8 cellular contexts compared by ENCODE assay signal in genomic region chr9:34993502-34994428, GRCh38. TPM values are rescaled to one million over a fixed set of nuclear protein-coding genes. Genes with fewer than 3 reads are reported as not detected.
A peak's percentile ranks its signal among the peaks of the same experiment; 100 is the strongest.
DNase-seq lines count a peak whose midpoint lies in the region; ATAC-seq and TF ChIP-seq lines count a peak whose summit lies in the region.

No MANE protein-coding gene starts in this region.

- peak overlapping the region; percentile 37; the same call in 1 of the 2 replicates for H3K4me3 Mint-ChIP-seq in HFFc6

- H3K9me3 ChIP-seq in thoracic aorta: no peaks in the 10 kb centered on the region

- TF ChIP-seq CTCF in HFFc6 (IDR thresholded peaks at IDR 0.05): no peak
- no peak for TF ChIP-seq CTCF in cardiac fibroblast (IDR thresholded peaks at IDR 0.05; ENCODE audit: low read depth, low read length)
- no peak for TF ChIP-seq CTCF in thoracic aorta (IDR thresholded peaks at IDR 0.05)

- H3K27ac ChIP-seq in ACC112 (ENCODE audit: low read depth, low read length): peak overlapping the region; percentile 91
- peak overlapping the region; percentile 95 to 100 for H3K27ac ChIP-seq in thoracic aorta

- H3K4me1 Mint-ChIP-seq in HFFc6 (ENCODE audit: low read depth): peaks cover 80% of the 10 kb centered on the region

- H2AFZ ChIP-seq in ACC112 (ENCODE audit: low read length, unreplicated experiment): peak overlapping the region; percentile 1

- ATAC-seq in thoracic aorta (ENCODE audit: insufficient number of reproducible peaks, low FRiP score, low read depth) (peak; percentile 10), HG02885 (IDR thresholded peaks at IDR 0.05; ENCODE audit: poor library complexity, unreplicated experiment) (no peak), GM21447 (IDR thresholded peaks at IDR 0.05; ENCODE audit: unreplicated experiment) (no peak)

- no peak overlapping the region for H3K4me3 ChIP-seq in ACC112 (ENCODE audit: low read depth, low read length)
- no peak overlapping the region for H3K4me3 ChIP-seq in cardiac fibroblast (replicated peaks in 1 of 2; ENCODE audit: low read depth in 2 of 2, low read length in 2 of 2)
- H3K4me3 ChIP-seq in thoracic aorta: peak overlapping the region; percentile 67

- peaks cover 63% of the 10 kb centered on the region for H3K4me1 ChIP-seq in ACC112 (ENCODE audit: control insufficient read depth, insufficient read depth, low read length, unreplicated experiment)
- H3K4me1 ChIP-seq in thoracic aorta (ENCODE audit: control insufficient read depth in 1 of 2, low read depth in 2 of 2): peaks cover 31 to 63% of the 10 kb centered on the region in 2 donors

- peak overlapping the region; percentile 94 for H3K27ac Mint-ChIP-seq in HFFc6

- no peaks in the 10 kb centered on the region for H3K9me3 Mint-ChIP-seq in HFFc6

- peaks cover 11% of the 10 kb centered on the region for H3K27me3 Mint-ChIP-seq in HFFc6 (ENCODE audit: insufficient read depth)

- H3K36me3 Mint-ChIP-seq in HFFc6 (ENCODE audit: low read depth): peaks cover 25% of the 10 kb centered on the region

- DNase-seq in HFFc6 (peak; percentile 17), cardiac fibroblast (ENCODE audit: low read depth in 2 of 2) (peak; percentile 87 to 90), left kidney (ENCODE audit: low read depth, low spot score) (peak; percentile 48), thoracic aorta (ENCODE audit: low spot score) (peak; percentile 82), NCI-H1694 (lab: John Stamatoyannopoulos, UW) (no peak)

- H3K79me2 ChIP-seq in ACC112 (ENCODE audit: control insufficient read depth, insufficient read depth, low read length, unreplicated experiment): no peaks in the 10 kb centered on the region

- H3K27me3 ChIP-seq in ACC112 (ENCODE audit: insufficient read depth, low read length): no peaks in the 10 kb centered on the region
- no peaks in the 10 kb centered on the region for H3K27me3 ChIP-seq in thoracic aorta (replicated peaks; ENCODE audit: insufficient read depth)

- H3K36me3 ChIP-seq in ACC112 (ENCODE audit: insufficient read depth, low read length) (peaks cover 6% of the 10 kb centered on the region; the same call in 1 of the 2 replicates), thoracic aorta (peaks cover 22% of the 10 kb centered on the region)

RNA-seq across cellular contexts. Expression of gene DNAJB5, which starts 4.2 kb away (rescaled TPM):
- 10 to 100 TPM; 12.2 to 19.9 (median 16.3) TPM for total RNA-seq in HFFc6 (2021; fragmentation: NEBNext Ultra II Directional; extraction: Animal tissue kit (Norgen Biotek cat#: 25700))
- 10 to 100 TPM; 51.0 to 61.5 TPM for total RNA-seq in thoracic aorta

RNA-seq across cellular contexts. Expression of gene PHF24, which starts 35.7 kb away (rescaled TPM):
- not detected for total RNA-seq in HFFc6 (2021; fragmentation: NEBNext Ultra II Directional; extraction: Animal tissue kit (Norgen Biotek cat#: 25700))
- total RNA-seq in thoracic aorta: under 1 TPM; 0.27 to 0.35 TPM
